ENCODE assay signal across 1 cellular context in genomic region chr17:7573324-7574080, GRCh38.
TF ChIP-seq lines count a peak whose summit lies in the region.

No MANE protein-coding gene starts in this region.

TF ChIP-seq in IMR-90, 13 proteins besides CTCF, POLR2A, EP300 and RAD21:
- peak; percentile 98 for TF ChIP-seq MAZ (IDR thresholded peaks at IDR 0.05; ENCODE audit: borderline replicate concordance, low read depth, low read length)
- peak; percentile 98 for TF ChIP-seq MXI1 (IDR thresholded peaks at IDR 0.05; ENCODE audit: borderline replicate concordance, low read depth, low read length)
- TF ChIP-seq ELK1 (IDR thresholded peaks at IDR 0.05; ENCODE audit: borderline replicate concordance, low read depth, low read length): no peak
- TF ChIP-seq CEBPB (IDR thresholded peaks at IDR 0.05; ENCODE audit: low read depth, low read length): peak; percentile 99
